Comparison of ENCODE assay signal across 9 cellular contexts in genomic region chr1:38026592-38027200, GRCh38. TPM values are rescaled to one million over a fixed set of nuclear protein-coding genes. Genes with fewer than 3 reads are reported as not detected.
DNase-seq lines count a peak whose midpoint lies in the region; ATAC-seq and TF ChIP-seq lines count a peak whose summit lies in the region.
"Had no signal": no experiment of that assay in that cellular context is flagged by ENCODE, and none has a peak within 500 bp of the region (broad histone marks: within the 10 kb centered on the region; RNA-seq: fewer than 3 reads in every experiment).

No MANE protein-coding gene starts in this region.

- H3K27me3 ChIP-seq in H7 (ENCODE audit: control insufficient read depth, insufficient read depth, low read length) (no peaks in the 10 kb centered on the region; the same call in 1 of the 2 replicates), Panc1 (ENCODE audit: control insufficient read depth, insufficient read depth, low read length) (no peaks in the 10 kb centered on the region)

- H3K36me3 Mint-ChIP-seq in Calu3 (ENCODE audit: insufficient read depth, unreplicated experiment) (peaks cover 29% of the 10 kb centered on the region), chondrocyte (ENCODE audit: low read depth) (peaks cover 16% of the 10 kb centered on the region), T-helper 17 cell (ENCODE audit: low read depth) (peaks cover 6% of the 10 kb centered on the region)

- no TSS peak for BruUV-seq in Calu3 (replicated peaks; lab: Mats Ljungman, UMichigan)
- no TSS peak for BruUV-seq in Panc1 (replicated peaks; lab: Mats Ljungman, UMichigan)

- ATAC-seq in Panc1 (peak; percentile 56), HG02678 (IDR thresholded peaks at IDR 0.05; ENCODE audit: unreplicated experiment) (no peak), T-helper 17 cell (no peak), GM21515 (IDR thresholded peaks at IDR 0.05; ENCODE audit: unreplicated experiment) (no peak)

- peaks cover 20% of the 10 kb centered on the region for H3K4me1 ChIP-seq in Panc1 (ENCODE audit: control insufficient read depth, insufficient read depth, low read length)

- no peak overlapping the region for H3K27ac ChIP-seq in Panc1 (ENCODE audit: low read length)

- H3K4me3 ChIP-seq in H7 (ENCODE audit: insufficient read depth, low read depth, low read length) (no peak overlapping the region), Panc1 (ENCODE audit: low read depth in 2 of 2, low read length in 2 of 2) (no peak overlapping the region)

- POLR2A ChIA-PET in Panc1 (lab: Charles Lee), result no interaction called here

- H3K9me3 ChIP-seq in Panc1 (ENCODE audit: control insufficient read depth, insufficient read depth, low read depth, low read length) (no peaks in the 10 kb centered on the region), T-helper 17 cell (ENCODE audit: control insufficient read depth, low read length, poor library complexity, severe bottlenecking) (no peaks in the 10 kb centered on the region)

- H3K36me3 ChIP-seq in H7 (replicated peaks; ENCODE audit: control insufficient read depth, insufficient read depth, low read length) (peaks cover 31% of the 10 kb centered on the region), Panc1 (ENCODE audit: control insufficient read depth, insufficient read depth, low read length) (peaks cover 16% of the 10 kb centered on the region)

- in situ Hi-C loops in Panc1 (cut with HindIII; ENCODE audit: low pct_unique_long_range_greater_than_20kb, low sequenced_read_pairs), result no loop called here

- H3K27ac Mint-ChIP-seq in Calu3 (ENCODE audit: unreplicated experiment) (no peak overlapping the region), chondrocyte (ENCODE audit: unreplicated experiment) (no peak overlapping the region), T-helper 17 cell (no peak overlapping the region)
- H3K27ac Mint-ChIP-seq: memory B cell had no signal

- intact Hi-C loops in Calu3 (cut with micrococcal nuclease; ENCODE audit: unreplicated experiment), result loop anchor here (2.0 kb wide), 1 partner anchor 808 kb away; no protein-coding TSS in a partner anchor
- intact Hi-C loops in Panc1 (cut with micrococcal nuclease; ENCODE audit: unreplicated experiment), result loop anchor here (5.0 kb wide), 1 partner anchor 811 kb away; no protein-coding TSS in a partner anchor

- H3K9me3 Mint-ChIP-seq in Calu3 (ENCODE audit: low read depth, unreplicated experiment) (no peaks in the 10 kb centered on the region), chondrocyte (ENCODE audit: low read depth) (no peaks in the 10 kb centered on the region)
- H3K9me3 Mint-ChIP-seq: memory B cell had no signal

- TF ChIP-seq CTCF in Calu3 (IDR thresholded peaks at IDR 0.05; ENCODE audit: unreplicated experiment) (peak; percentile 63), Panc1 (IDR thresholded peaks at IDR 0.05) (peak; percentile 89), chondrocyte (IDR thresholded peaks at IDR 0.05) (peak; percentile 88)

- H3K4me3 Mint-ChIP-seq in Calu3 (ENCODE audit: low read depth, unreplicated experiment), result no peak overlapping the region
- no peak overlapping the region for H3K4me3 Mint-ChIP-seq in chondrocyte (ENCODE audit: unreplicated experiment)
- no peak overlapping the region for H3K4me3 Mint-ChIP-seq in T-helper 17 cell
- H3K4me3 Mint-ChIP-seq: memory B cell had no signal

- CTCF ChIA-PET in Calu3 (lab: Charles Lee), result interaction anchor here (0.6 to 1.5 kb wide), 3 partner anchors 12 to 809 kb away, joined by 4 read pairs; no protein-coding TSS in a partner anchor
- CTCF ChIA-PET in Panc1 (lab: Charles Lee), result interaction anchor here (0.7 to 1.4 kb wide), 3 partner anchors 45 to 1746 kb away, joined by 3 to 4 read pairs (median 4); partner anchors contain the start of gene MTF1

- H3K4me1 Mint-ChIP-seq in Calu3 (ENCODE audit: low read depth, unreplicated experiment) (no peaks in the 10 kb centered on the region), chondrocyte (ENCODE audit: low read depth) (peaks cover 29% of the 10 kb centered on the region), T-helper 17 cell (peaks cover 20% of the 10 kb centered on the region)

- DNase-seq in Calu3, result peak; percentile 63
- DNase-seq in H7, result peak; percentile 85
- DNase-seq in Panc1 (ENCODE audit: low read depth, low spot score), result no peak
- DNase-seq in chondrocyte (ENCODE audit: low spot score), result peak; percentile 57
- DNase-seq in midbrain (lab: John Stamatoyannopoulos, UW), result peak; percentile 46
- DNase-seq in T-helper 17 cell, result no peak

- H3K27me3 Mint-ChIP-seq in Calu3 (ENCODE audit: unreplicated experiment) (no peaks in the 10 kb centered on the region), chondrocyte (ENCODE audit: low read depth) (no peaks in the 10 kb centered on the region), T-helper 17 cell (no peaks in the 10 kb centered on the region)

RNA-seq across cellular contexts. Expression of gene UTP11, which starts 14.2 kb away (rescaled TPM):
- total RNA-seq in Calu3 (2022), result 38.5 and 43.0 TPM in 2 replicates
- 70.5 and 87.7 TPM in 2 replicates for total RNA-seq in H7 (2014; rRNA removed; shearing (Covaris generic))
- total RNA-seq in Panc1 (2021; ENCODE audit: unreplicated experiment), result 53.8 TPM
- polyA plus RNA-seq in Panc1 (2012; ENCODE audit: insufficient read length), result 28.6 TPM
- total RNA-seq in chondrocyte, result 26.4 to 35.6 TPM (median 32.3 TPM) in 3 replicates
- 10 to 100 TPM in 1 of 2 donors, 1 to 10 TPM in 1; 8.7 to 12.3 TPM for total RNA-seq in T-helper 17 cell

RNA-seq across cellular contexts. Expression of gene POU3F1, which starts 19.9 kb away (rescaled TPM):
- total RNA-seq in Calu3 (2022) (not detected in 2 replicates), Panc1 (2021; ENCODE audit: unreplicated experiment) (0.08 TPM), chondrocyte (1.3 to 11.7 TPM (median 1.6 TPM) in 3 replicates), T-helper 17 cell (under 1 TPM in 1 of 2 donors, not detected in 1; 0.17 TPM)
- 2.9 and 4.8 TPM in 2 replicates for total RNA-seq in H7 (2014; rRNA removed; shearing (Covaris generic))
- polyA plus RNA-seq in Panc1 (2012; ENCODE audit: insufficient read length), result not detected

RNA-seq across cellular contexts. Expression of gene FHL3, which starts 21.4 kb away (rescaled TPM):
- 16.9 and 20.4 TPM in 2 replicates for total RNA-seq in Calu3 (2022)
- total RNA-seq in H7 (2014; rRNA removed; shearing (Covaris generic)), result 51.5 and 54.8 TPM in 2 replicates
- total RNA-seq in Panc1 (2021; ENCODE audit: unreplicated experiment), result 23.4 TPM
- polyA plus RNA-seq in Panc1 (2012; ENCODE audit: insufficient read length), result 29.7 TPM
- 57.9 to 72.6 TPM (median 58.9 TPM) in 3 replicates for total RNA-seq in chondrocyte
- 1 to 10 TPM; 3.6 to 4.9 TPM for total RNA-seq in T-helper 17 cell

RNA-seq across cellular contexts. Expression of gene SF3A3, which starts 36.9 kb away (rescaled TPM):
- 75.3 and 91.7 TPM in 2 replicates for total RNA-seq in Calu3 (2022)
- 181 and 196 TPM in 2 replicates for total RNA-seq in H7 (2014; rRNA removed; shearing (Covaris generic))
- 85.8 TPM for total RNA-seq in Panc1 (2021; ENCODE audit: unreplicated experiment)
- polyA plus RNA-seq in Panc1 (2012; ENCODE audit: insufficient read length), result 94.1 TPM
- total RNA-seq in chondrocyte, result 45.6 to 60.4 TPM (median 46.2 TPM) in 3 replicates
- 10 to 100 TPM; 43.9 to 48.8 TPM for total RNA-seq in T-helper 17 cell

Comparison
In these comparisons a context has a peak if more than half of its experiments do, and no peak if none do; other contexts are left out.
1. DNase-seq: peak in Calu3 (single experiment), H7 (single experiment), chondrocyte (single experiment) and midbrain (single experiment); none in Panc1 (single experiment) and T-helper 17 cell (0 of 3).
2. Peak in every context shown above with its lines, with median percentiles within 50 percentile points of each other: CTCF ChIP-seq.